ENCODE assay signal across 10 cellular contexts in the genomic region with DNA sequence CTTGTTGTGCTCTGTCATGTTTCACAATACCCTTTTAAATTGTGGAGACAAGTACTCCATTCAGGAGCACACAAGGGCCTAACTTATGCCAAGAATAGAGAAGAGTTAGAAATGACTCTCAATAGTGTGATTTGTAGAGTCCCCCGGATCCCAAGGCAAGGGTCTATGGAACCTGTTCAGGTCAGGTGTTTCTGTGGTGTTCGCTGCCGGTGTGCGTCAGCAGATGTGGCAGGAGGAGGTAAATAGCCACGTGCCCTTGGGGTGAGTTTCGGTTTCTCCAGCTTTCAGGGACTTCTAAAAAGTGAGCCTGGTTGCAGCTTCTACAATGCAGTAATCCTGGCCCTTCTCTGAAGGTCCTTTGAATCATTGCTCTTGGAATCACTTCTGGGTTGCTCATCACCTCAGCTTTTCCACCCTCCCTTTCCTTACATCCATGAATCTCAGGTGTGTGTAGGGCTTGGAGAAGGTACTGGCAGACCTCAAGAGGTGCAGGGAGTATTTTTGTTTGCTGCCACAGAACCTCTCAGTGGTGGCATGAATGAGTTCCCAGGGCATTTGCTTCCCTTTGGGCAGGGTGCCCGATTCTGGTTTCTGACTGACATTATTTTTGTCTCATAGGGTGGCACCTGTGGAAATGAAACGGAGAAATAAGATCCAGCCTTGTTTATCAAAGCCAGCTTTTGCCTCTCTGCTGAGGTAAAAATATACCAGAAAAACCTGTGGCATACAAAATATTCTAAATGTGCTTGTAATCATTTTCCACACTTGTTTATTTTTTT. TPM values are rescaled to one million over a fixed set of nuclear protein-coding genes. Genes with fewer than 3 reads are reported as not detected.
DNase-seq lines count a peak whose midpoint lies in the region; ATAC-seq and TF ChIP-seq lines count a peak whose summit lies in the region.
"Had no signal": no experiment of that assay in that cellular context is flagged by ENCODE, and none has a peak within 500 bp of the region (broad histone marks: within the 10 kb centered on the region; RNA-seq: fewer than 3 reads in every experiment).

No MANE protein-coding gene starts in this region.

- peaks cover 2% of the 10 kb centered on the region for H3K4me1 Mint-ChIP-seq in activated T-helper 2 cell treated with anti-CD3 and anti-CD28 coated beads, Interferon-gamma antibody, Interleukin-2, Interleukin-4, amounts not matched to agents 10 μg/mL and 5 μg/mL and 100 μg/mL, durations not matched to agents 14 hours and 24 hours and 36 hours (ENCODE audit: low read depth)
- H3K4me1 Mint-ChIP-seq: memory B cell had no signal

- H4K20me1 ChIP-seq in OCI-LY7 (ENCODE audit: insufficient read depth, low read length) = no peaks in the 10 kb centered on the region

- H3K36me3 ChIP-seq in OCI-LY7 (ENCODE audit: insufficient read depth, low read length) (no peaks in the 10 kb centered on the region), lung (ENCODE audit: control insufficient read depth in 2 of 2, insufficient read depth in 2 of 2, low read length in 2 of 2) (peaks cover 0 to 4% of the 10 kb centered on the region in 2 donors)

- no peaks in the 10 kb centered on the region for H3K9me2 ChIP-seq in OCI-LY7 (ENCODE audit: insufficient read depth, low read length)

- POLR2A ChIA-PET in OCI-LY7 (lab: Charles Lee) = no interaction called here

- no peaks in the 10 kb centered on the region for H3K36me3 Mint-ChIP-seq in activated T-helper 2 cell treated with anti-CD3 and anti-CD28 coated beads, Interferon-gamma antibody, Interleukin-2, Interleukin-4, amounts not matched to agents 10 μg/mL and 5 μg/mL and 100 μg/mL, durations not matched to agents 14 hours and 24 hours and 36 hours (ENCODE audit: low read depth)
- H3K36me3 Mint-ChIP-seq: memory B cell had no signal

- H3K27me3 Mint-ChIP-seq in activated T-helper 2 cell treated with anti-CD3 and anti-CD28 coated beads, Interferon-gamma antibody, Interleukin-2, Interleukin-4, amounts not matched to agents 10 μg/mL and 5 μg/mL and 100 μg/mL, durations not matched to agents 14 hours and 24 hours and 36 hours (ENCODE audit: low read depth) = peaks cover 24% of the 10 kb centered on the region
- H3K27me3 Mint-ChIP-seq: dendritic cell treated with granulocyte-macrophage colony-stimulating factor and Interleukin-4, amounts not matched to agents 40 ng/mL and 50 ng/mL, for 4 days; memory B cell had no signal

- intact Hi-C loops in OCI-LY7 (cut with micrococcal nuclease; ENCODE audit: unreplicated experiment) (no loop called here), lower leg skin (cut with DNase I; ENCODE audit: low total_unique reads) (no loop called here)
- intact Hi-C loops in activated T-helper 2 cell treated with anti-CD3 and anti-CD28 coated beads, Interferon-gamma antibody, Interleukin-2, Interleukin-4, amounts not matched to agents 10 μg/mL and 5 μg/mL and 100 μg/mL, durations not matched to agents 14 hours and 24 hours and 36 hours (cut with micrococcal nuclease) = no loop called here

- H3K27ac ChIP-seq in OCI-LY7 (ENCODE audit: low read depth, low read length, poor library complexity, severe bottlenecking) (peak overlapping the region; percentile 20), lung (ENCODE audit: low read depth in 1 of 2, low read length in 1 of 2) (peak overlapping the region; percentile 63 to 76)

- H3K27me3 ChIP-seq in lung (ENCODE audit: control insufficient read depth, insufficient read depth) = no peaks in the 10 kb centered on the region

- CTCF ChIA-PET in OCI-LY7 (lab: Charles Lee; ENCODE audit: unreplicated experiment) = no interaction called here

- no peak for TF ChIP-seq CTCF in OCI-LY7 (conservative IDR thresholded peaks at IDR 0.05; ENCODE audit: low read length)
- no peak for TF ChIP-seq CTCF in lung (IDR thresholded peaks at IDR 0.05; ENCODE audit: control extremely low read depth, extremely low read depth)
- no peak for TF ChIP-seq CTCF in lower leg skin (IDR thresholded peaks at IDR 0.05)
- TF ChIP-seq CTCF in GM20000 (IDR thresholded peaks at IDR 0.05; ENCODE audit: extremely low read depth, missing control alignments) = no peak

- H3K79me2 ChIP-seq in OCI-LY7 (ENCODE audit: insufficient read depth, low read depth, low read length) = no peaks in the 10 kb centered on the region

- ATAC-seq in GM18498 (IDR thresholded peaks at IDR 0.05; ENCODE audit: unreplicated experiment) (peak; percentile 91), GM21825 (IDR thresholded peaks at IDR 0.05; ENCODE audit: unreplicated experiment) (peak; percentile 87), lung (ENCODE audit: insufficient read depth, low FRiP score) (peak; percentile 66)

- DNase-seq in OCI-LY7 (ENCODE audit: low spot score) = no peak
- peak; percentile 52 for DNase-seq in lung (ENCODE audit: low spot score)
- no peak for DNase-seq in activated T-helper 2 cell treated with anti-CD3 and anti-CD28 coated beads, Interferon-gamma antibody, Interleukin-2, Interleukin-4, amounts not matched to agents 10 μg/mL and 5 μg/mL and 100 μg/mL, durations not matched to agents 14 hours and 24 hours and 36 hours (ENCODE audit: low spot score)
- DNase-seq in lower leg skin (ENCODE audit: low spot score in 2 of 2) = no peak
- DNase-seq in GM20000 (ENCODE audit: low spot score) = no peak
- DNase-seq in NCI-H1092 treated with DMSO at 0.1 percent for 48 hours (lab: John Stamatoyannopoulos, UW) = no peak

- WGBS in lung, 2 donors = 53 to 69% methylated on average over 8 of the region's 8 CpGs
- 64 to 70% methylated on average over 8 of the region's 8 CpGs for WGBS in lower leg skin, 2 donors

- no peak overlapping the region for H3K27ac Mint-ChIP-seq in activated T-helper 2 cell treated with anti-CD3 and anti-CD28 coated beads, Interferon-gamma antibody, Interleukin-2, Interleukin-4, amounts not matched to agents 10 μg/mL and 5 μg/mL and 100 μg/mL, durations not matched to agents 14 hours and 24 hours and 36 hours
- H3K27ac Mint-ChIP-seq: dendritic cell treated with granulocyte-macrophage colony-stimulating factor and Interleukin-4, amounts not matched to agents 40 ng/mL and 50 ng/mL, for 4 days; memory B cell had no signal

- H3K9me3 Mint-ChIP-seq in activated T-helper 2 cell treated with anti-CD3 and anti-CD28 coated beads, Interferon-gamma antibody, Interleukin-2, Interleukin-4, amounts not matched to agents 10 μg/mL and 5 μg/mL and 100 μg/mL, durations not matched to agents 14 hours and 24 hours and 36 hours = no peaks in the 10 kb centered on the region
- H3K9me3 Mint-ChIP-seq: dendritic cell treated with granulocyte-macrophage colony-stimulating factor and Interleukin-4, amounts not matched to agents 40 ng/mL and 50 ng/mL, for 4 days; memory B cell had no signal

- TF ChIP-seq POLR2A in lower leg skin (IDR thresholded peaks at IDR 0.05) = no peak

- H3K9me3 ChIP-seq in OCI-LY7 (ENCODE audit: low read length) (no peaks in the 10 kb centered on the region), lung (ENCODE audit: control insufficient read depth in 2 of 2, insufficient read depth in 1 of 2, low read length in 1 of 2) (no peaks in the 10 kb centered on the region)

- H3K4me1 ChIP-seq in OCI-LY7 (ENCODE audit: insufficient read depth, low read length, poor library complexity, severe bottlenecking) = peaks cover 4% of the 10 kb centered on the region
- H3K4me1 ChIP-seq in lung (ENCODE audit: control insufficient read depth in 2 of 2, insufficient read depth in 2 of 2, low read length in 2 of 2) = peaks cover 1 to 23% of the 10 kb centered on the region in 2 donors

- BruUV-seq in OCI-LY7 (replicated peaks; lab: Mats Ljungman, UMichigan) = no TSS peak

- H3K4me3 Mint-ChIP-seq in activated T-helper 2 cell treated with anti-CD3 and anti-CD28 coated beads, Interferon-gamma antibody, Interleukin-2, Interleukin-4, amounts not matched to agents 10 μg/mL and 5 μg/mL and 100 μg/mL, durations not matched to agents 14 hours and 24 hours and 36 hours (ENCODE audit: low read depth) = no peak overlapping the region
- H3K4me3 Mint-ChIP-seq: dendritic cell treated with granulocyte-macrophage colony-stimulating factor and Interleukin-4, amounts not matched to agents 40 ng/mL and 50 ng/mL, for 4 days; memory B cell had no signal

- peak overlapping the region; percentile 34; the same call in 1 of the 2 replicates for H2AFZ ChIP-seq in OCI-LY7 (ENCODE audit: low read length)

- H3K4me2 ChIP-seq in OCI-LY7 (ENCODE audit: low read length) = peak overlapping the region; percentile 17

- no peak overlapping the region for H3K4me3 ChIP-seq in OCI-LY7 (ENCODE audit: low read depth, low read length, poor library complexity, severe bottlenecking)
- no peak overlapping the region for H3K4me3 ChIP-seq in lung
- no peak overlapping the region for H3K4me3 ChIP-seq in lower leg skin (ENCODE audit: low read depth, poor library complexity, severe bottlenecking)

RNA-seq across cellular contexts. Expression of a gene that starts 7.3 kb away (rescaled TPM):
- total RNA-seq in OCI-LY7 (2014; rRNA removed; shearing (Covaris generic)) = 3.0 and 4.0 TPM in 2 replicates
- total RNA-seq in OCI-LY7 (2022) (0.25 and 1.1 TPM in 2 replicates), lung (10 to 100 TPM; 18.5 to 21.7 TPM), lower leg skin (10 to 100 TPM; 19.2 to 40.8 (median 24.3) TPM)
- polyA plus RNA-seq in lung = 10 to 100 TPM; 13.6 to 22.9 TPM
- total RNA-seq in activated T-helper 2 cell treated with anti-CD3 and anti-CD28 coated beads, Interferon-gamma antibody, Interleukin-2, Interleukin-4, amounts not matched to agents 10 μg/mL and 5 μg/mL and 100 μg/mL, durations not matched to agents 14 hours and 24 hours and 36 hours = 0.05 and 0.44 TPM in 2 replicates
